In the genomic region with DNA sequence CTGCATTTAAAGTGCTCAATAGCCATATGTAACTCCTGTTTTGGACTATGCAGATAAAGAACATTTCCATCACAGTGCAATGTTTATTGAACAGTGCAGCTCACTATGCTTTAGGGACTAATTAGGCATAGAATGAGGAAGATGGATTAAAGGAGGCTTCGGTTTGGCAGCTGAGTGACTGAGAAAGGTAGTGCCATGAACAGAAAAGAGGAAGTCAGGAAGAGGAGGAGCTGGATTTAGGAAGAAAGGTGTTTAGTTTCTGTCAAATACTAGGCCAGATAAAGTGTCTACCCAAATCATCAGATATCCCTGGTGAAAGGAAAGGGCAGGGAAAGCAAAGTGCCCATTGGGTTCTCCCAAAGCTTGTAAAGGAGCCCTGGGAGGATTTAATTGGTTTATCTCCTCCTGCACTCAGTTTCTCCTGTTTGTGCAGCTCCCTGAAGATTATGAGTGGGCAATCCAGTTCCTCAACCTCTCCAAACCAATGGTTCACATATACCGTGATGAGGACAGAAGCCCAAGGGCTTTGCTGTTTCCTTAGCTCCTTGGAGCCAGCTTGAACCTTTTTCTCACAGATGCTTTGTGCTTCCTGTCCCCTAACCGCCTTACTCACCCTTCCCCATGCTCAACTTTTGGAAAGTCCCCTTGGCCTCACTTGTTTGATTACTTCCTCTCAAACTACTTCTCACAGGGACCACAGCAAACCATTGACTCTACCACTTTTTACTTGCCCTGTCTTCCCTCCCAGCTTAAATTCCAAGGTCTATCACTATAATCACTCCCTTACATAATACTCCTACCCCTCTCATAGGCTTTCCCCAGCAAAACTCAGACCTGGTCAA, we compare ENCODE assay signal across 8 cellular contexts. TPM values are rescaled to one million over a fixed set of nuclear protein-coding genes. Genes with fewer than 3 reads are reported as not detected.
DNase-seq lines count a peak whose midpoint lies in the region; ATAC-seq and TF ChIP-seq lines count a peak whose summit lies in the region.

No MANE protein-coding gene starts in this region.

- peaks cover 39 to 53% of the 10 kb centered on the region in 2 donors for H3K4me1 Mint-ChIP-seq in natural killer cell treated with Interleukin-12 subunit alpha and Interleukin-12 subunit beta and Interleukin-15 and Interleukin-18, amount 100 ng/mL, for 72 hours (ENCODE audit: low read depth in 2 of 2)

- H3K27ac ChIP-seq in neuronal stem cell (replicated peaks; ENCODE audit: low read length) (no peak overlapping the region), aorta (ENCODE audit: low read depth in 1 of 2, low read length in 2 of 2) (no peak overlapping the region)

- H3K27ac Mint-ChIP-seq in natural killer cell treated with Interleukin-12 subunit alpha and Interleukin-12 subunit beta and Interleukin-15 and Interleukin-18, amount 100 ng/mL, for 72 hours, result peak overlapping the region; percentile 89 to 94

- H3K23ac ChIP-seq in neuronal stem cell (ENCODE audit: low read depth, low read length, poor library complexity), result no peak overlapping the region

- H3K4me3 ChIP-seq in neuronal stem cell (ENCODE audit: low read length in 2 of 2) (no peak overlapping the region), aorta (ENCODE audit: low read length in 2 of 2) (no peak overlapping the region)

- H3K9ac ChIP-seq in neuronal stem cell (ENCODE audit: low read depth, low read length, poor library complexity), result no peak overlapping the region

- H3K36me3 ChIP-seq in neuronal stem cell (replicated peaks in 1 of 2; ENCODE audit: control insufficient read depth in 2 of 2, insufficient read depth in 2 of 2, low read length in 2 of 2) (no peaks in the 10 kb centered on the region), aorta (ENCODE audit: control insufficient read depth in 1 of 2, insufficient read depth in 2 of 2, low read length in 1 of 2) (no peaks in the 10 kb centered on the region)

- no peak overlapping the region for H4K8ac ChIP-seq in neuronal stem cell (ENCODE audit: low read depth, low read length)

- DNase-seq in T-helper 2 cell (peak in 3 of 5 experiments; percentile 16 to 89 (median 54)), COLO829 (ENCODE audit: low spot score) (no peak), NCI-H2081 treated with DMSO at 0.1 percent for 48 hours (lab: John Stamatoyannopoulos, UW) (no peak), neuronal stem cell (ENCODE audit: low spot score) (no peak), aorta (no peak)
- DNase-seq in natural killer cell treated with Interleukin-12 subunit alpha and Interleukin-12 subunit beta and Interleukin-15 and Interleukin-18, amount 100 ng/mL, for 72 hours (ENCODE audit: low spot score), result peak; percentile 89

- H3K9me3 ChIP-seq in neuronal stem cell (replicated peaks in 1 of 2; ENCODE audit: control insufficient read depth in 2 of 2, insufficient read depth in 1 of 2, low read depth in 1 of 2, low read length in 2 of 2) (no peaks in the 10 kb centered on the region), aorta (ENCODE audit: control insufficient read depth, low read length) (no peaks in the 10 kb centered on the region)

- peaks cover 14% of the 10 kb centered on the region for H3K36me3 Mint-ChIP-seq in natural killer cell treated with Interleukin-12 subunit alpha and Interleukin-12 subunit beta and Interleukin-15 and Interleukin-18, amount 100 ng/mL, for 72 hours

- H3K27me3 Mint-ChIP-seq in natural killer cell treated with Interleukin-12 subunit alpha and Interleukin-12 subunit beta and Interleukin-15 and Interleukin-18, amount 100 ng/mL, for 72 hours, result no peaks in the 10 kb centered on the region

- WGBS in neuronal stem cell (ENCODE audit: extremely low coverage in 2 of 2, insufficient read length in 2 of 2, insufficient replicate concordance in 1 of 2), 2 donors, result no CpG with 5 or more reads among the region's 3 CpGs
- 87 to 88% methylated on average over 3 of the region's 3 CpGs for WGBS in aorta, 2 donors

- H2BK15ac ChIP-seq in neuronal stem cell (ENCODE audit: low read length), result no peak overlapping the region

- H3K4me3 Mint-ChIP-seq in natural killer cell treated with Interleukin-12 subunit alpha and Interleukin-12 subunit beta and Interleukin-15 and Interleukin-18, amount 100 ng/mL, for 72 hours, result peak overlapping the region; percentile 84

- H3K79me1 ChIP-seq in neuronal stem cell (ENCODE audit: low read depth, low read length), result no peaks in the 10 kb centered on the region

- H2AK5ac ChIP-seq in neuronal stem cell (ENCODE audit: low read depth, low read length), result no peak overlapping the region

- ATAC-seq in HG03060 (IDR thresholded peaks at IDR 0.05; ENCODE audit: low read depth, unreplicated experiment) (peak; percentile 42), aorta (ENCODE audit: low FRiP score) (no peak)
- ATAC-seq in natural killer cell treated with Interleukin-12 subunit alpha and Interleukin-12 subunit beta and Interleukin-15 and Interleukin-18, amount 100 ng/mL, for 72 hours, result peak; percentile 61 to 64

- H2BK120ac ChIP-seq in neuronal stem cell (ENCODE audit: low read depth, low read length), result no peak overlapping the region

- TF ChIP-seq POLR2A in GM18951 (IDR thresholded peaks at IDR 0.05; ENCODE audit: extremely low read depth, insufficient read depth, insufficient read length), result peak; percentile 18

- intact Hi-C loops in aorta (cut with DNase I), result loop anchor here in 1 of 2 donors (5.0 kb wide), 1 partner anchor 109 kb away; no protein-coding TSS in a partner anchor

- H2BK12ac ChIP-seq in neuronal stem cell (ENCODE audit: low read length), result no peak overlapping the region

- H3K4me1 ChIP-seq in neuronal stem cell (ENCODE audit: control insufficient read depth in 2 of 2, insufficient read depth in 1 of 2, low read depth in 1 of 2, low read length in 2 of 2) (peaks cover 6% of the 10 kb centered on the region in 2 donors), aorta (ENCODE audit: control insufficient read depth in 1 of 2, insufficient read depth in 2 of 2, low read length in 2 of 2) (no peaks in the 10 kb centered on the region)

- H3K14ac ChIP-seq in neuronal stem cell (ENCODE audit: low read length), result no peak overlapping the region

- H2AFZ ChIP-seq in neuronal stem cell (ENCODE audit: low read length), result no peak overlapping the region

- no peaks in the 10 kb centered on the region for H3K9me3 Mint-ChIP-seq in natural killer cell treated with Interleukin-12 subunit alpha and Interleukin-12 subunit beta and Interleukin-15 and Interleukin-18, amount 100 ng/mL, for 72 hours

- no peak overlapping the region for H4K91ac ChIP-seq in neuronal stem cell (ENCODE audit: low read depth, low read length, poor library complexity)

- no peak overlapping the region for H3K4ac ChIP-seq in neuronal stem cell (ENCODE audit: low read length)

- no peak overlapping the region for H3K4me2 ChIP-seq in neuronal stem cell (ENCODE audit: insufficient read depth, low read length, poor library complexity, severe bottlenecking)

- H3K18ac ChIP-seq in neuronal stem cell (ENCODE audit: low read length), result no peak overlapping the region

- no peaks in the 10 kb centered on the region for H3K27me3 ChIP-seq in neuronal stem cell (ENCODE audit: control insufficient read depth in 3 of 3, insufficient read depth in 3 of 3, low read depth in 1 of 3, low read length in 3 of 3)
- H3K27me3 ChIP-seq in aorta (ENCODE audit: control insufficient read depth in 1 of 2, insufficient read depth in 2 of 2, low read length in 1 of 2), result no peaks in the 10 kb centered on the region

- in situ Hi-C loops in GM18951 (cut with MboI; ENCODE audit: low sequenced_read_pairs, unreplicated experiment), result no loop called here

- no peak overlapping the region for H2BK5ac ChIP-seq in neuronal stem cell (ENCODE audit: low read length)

RNA-seq across cellular contexts. Expression of gene RAP1A, which starts 3.5 kb away (rescaled TPM):
- 100 to 1,000 TPM in 1 of 2 donors, 10 to 100 TPM in 1; 97.8 to 138 TPM for total RNA-seq in natural killer cell treated with Interleukin-12 subunit alpha and Interleukin-12 subunit beta and Interleukin-15 and Interleukin-18, amount 100 ng/mL, for 72 hours
- polyA plus RNA-seq in neuronal stem cell (2013, experiment 1 of 2), result 39.5 TPM
- 39.3 TPM for polyA plus RNA-seq in neuronal stem cell (2013, experiment 2 of 2)
- total RNA-seq in aorta, result 100 to 1,000 TPM; 125 to 174 TPM
- polyA plus RNA-seq in aorta, result 100 to 1,000 TPM; 108 to 318 TPM

Comparison
In these comparisons a context has a peak if more than half of its experiments do, and no peak if none do; other contexts are left out.
1. DNase-seq: peak in T-helper 2 cell (3 of 5) and natural killer cell treated with Interleukin-12 subunit alpha and Interleukin-12 subunit beta and Interleukin-15 and Interleukin-18, amount 100 ng/mL, for 72 hours (single experiment); none in COLO829 (single experiment), NCI-H2081 treated with DMSO at 0.1 percent for 48 hours (single experiment), neuronal stem cell (single experiment) and aorta (0 of 2).